Comparison of ENCODE assay signal across 22 cellular contexts in genomic region chr5:1546556-1546955, GRCh38. TPM values are rescaled to one million over a fixed set of nuclear protein-coding genes. Genes with fewer than 3 reads are reported as not detected.
DNase-seq lines count a peak whose midpoint lies in the region; ATAC-seq and TF ChIP-seq lines count a peak whose summit lies in the region.
"Had no signal": no experiment of that assay in that cellular context is flagged by ENCODE, and none has a peak within 500 bp of the region (broad histone marks: within the 10 kb centered on the region; RNA-seq: fewer than 3 reads in every experiment).

No MANE protein-coding gene starts in this region.

- intact Hi-C loops in activated B cell treated with CpG ODN at 0.5 μM for 24 hours (cut with micrococcal nuclease) (no loop called here), lower leg skin (cut with DNase I; ENCODE audit: low total_unique reads) (no loop called here)

- H3K4me3 ChIP-seq in lower leg skin (ENCODE audit: low read depth, poor library complexity, severe bottlenecking): no peak overlapping the region
- no peak overlapping the region for H3K4me3 ChIP-seq in upper lobe of left lung
- H3K4me3 ChIP-seq in smooth muscle cell: no peak overlapping the region
- H3K4me3 ChIP-seq: A549, BLaER1, breast epithelium, left ventricle myocardium inferior, tibial nerve had no signal

- H3K9ac ChIP-seq in smooth muscle cell (ENCODE audit: low read depth): no peak overlapping the region
- H3K9ac ChIP-seq: BLaER1 had no signal

- H3K9me3 ChIP-seq in upper lobe of left lung: no peaks in the 10 kb centered on the region
- H3K9me3 ChIP-seq in smooth muscle cell (replicated peaks; ENCODE audit: low read depth): no peaks in the 10 kb centered on the region
- H3K9me3 ChIP-seq: A549, BLaER1, breast epithelium, left ventricle myocardium inferior, tibial nerve had no signal

- H3K9me3 Mint-ChIP-seq in activated B cell treated with CpG ODN at 0.5 μM for 24 hours: no peaks in the 10 kb centered on the region
- H3K9me3 Mint-ChIP-seq: activated CD4-positive, alpha-beta T cell treated with anti-CD3 and anti-CD28 coated beads, Interleukin-2, amount 10 ng/mL, durations not matched to agents 7 days and 5 days; dendritic cell treated with granulocyte-macrophage colony-stimulating factor and Interleukin-4, amounts not matched to agents 40 ng/mL and 50 ng/mL, for 4 days; T-helper 1 cell treated with Interleukin-12 subunit alpha and Interleukin-12 subunit beta and Interleukin-4 antibody, amounts not matched to agents 30 μg/mL and 1 μg/mL, for 36 hours had no signal

- H3K27ac ChIP-seq in upper lobe of left lung (peak overlapping the region; percentile 67 to 90 (median 76)), smooth muscle cell (ENCODE audit: low read depth) (no peak overlapping the region)
- H3K27ac ChIP-seq: BLaER1, breast epithelium, left ventricle myocardium inferior, tibial nerve had no signal

- no peaks in the 10 kb centered on the region for H3K27me3 ChIP-seq in upper lobe of left lung
- H3K27me3 ChIP-seq in smooth muscle cell (ENCODE audit: low read depth): peaks cover 7% of the 10 kb centered on the region
- H3K27me3 ChIP-seq: BLaER1, breast epithelium had no signal

- peaks cover 4% of the 10 kb centered on the region for H3F3A ChIP-seq in smooth muscle cell (ENCODE audit: low read depth)

- no peak overlapping the region for H3K4me2 ChIP-seq in smooth muscle cell
- H3K4me2 ChIP-seq: A549 had no signal

- no peak overlapping the region for H3K27ac Mint-ChIP-seq in activated B cell treated with CpG ODN at 0.5 μM for 24 hours
- H3K27ac Mint-ChIP-seq: activated CD4-positive, alpha-beta T cell treated with anti-CD3 and anti-CD28 coated beads, Interleukin-2, amount 10 ng/mL, durations not matched to agents 7 days and 5 days; dendritic cell treated with granulocyte-macrophage colony-stimulating factor and Interleukin-4, amounts not matched to agents 40 ng/mL and 50 ng/mL, for 4 days; T-helper 1 cell treated with Interleukin-12 subunit alpha and Interleukin-12 subunit beta and Interleukin-4 antibody, amounts not matched to agents 30 μg/mL and 1 μg/mL, for 36 hours had no signal

- CTCF ChIA-PET in activated B cell treated with CpG ODN at 0.5 μM for 24 hours (lab: Charles Lee): no interaction called here

- POLR2A ChIA-PET in activated B cell treated with CpG ODN at 0.5 μM for 24 hours (lab: Charles Lee): no interaction called here

- H3K79me2 ChIP-seq in smooth muscle cell (ENCODE audit: low read depth): no peaks in the 10 kb centered on the region

- no peaks in the 10 kb centered on the region for H4K20me1 ChIP-seq in smooth muscle cell (ENCODE audit: low read depth)
- H4K20me1 ChIP-seq: BLaER1 had no signal

- no peak overlapping the region for H2AFZ ChIP-seq in smooth muscle cell (ENCODE audit: low read depth)

- DNase-seq in activated CD8-positive, alpha-beta memory T cell treated with anti-CD3 and anti-CD28 coated beads for 24 hours: peak; percentile 52
- DNase-seq in activated CD8-positive, alpha-beta memory T cell treated with anti-CD3 and anti-CD28 coated beads, Interleukin-2, amount 50 U/mL, for 4 hours: no peak
- peak; percentile 13 for DNase-seq in activated B cell treated with CpG ODN at 0.5 μM for 24 hours
- peak; percentile 8 to 81 for DNase-seq in lower leg skin (ENCODE audit: low spot score in 2 of 2)
- DNase-seq in upper lobe of left lung: peak; percentile 41 to 64
- DNase-seq in stimulated activated CD8-positive, alpha-beta memory T cell treated with anti-CD3 and anti-CD28 coated beads, Interleukin-4, amount 100 ng/mL, for 48 hours: no peak
- DNase-seq in smooth muscle cell (lab: John Stamatoyannopoulos, UW; ENCODE audit: unreplicated experiment): no peak
- DNase-seq: activated CD4-positive, alpha-beta T cell treated with anti-CD3 and anti-CD28 coated beads, Interleukin-2, amount 10 ng/mL, durations not matched to agents 7 days and 5 days; activated gamma-delta T cell treated with Interleukin-2 at 50 U/mL for 16 hours; COR-L47; left ventricle myocardium inferior; stimulated activated CD4-positive, alpha-beta T cell treated with anti-CD3 and anti-CD28 coated beads, Interleukin-4, amount 100 ng/mL, for 1 hour; stimulated activated naive CD8-positive, alpha-beta T cell treated with anti-CD3 and anti-CD28 coated beads, Interleukin-15, Interleukin-2, amounts not matched to agents 100 U/mL and 50 U/mL, for 24 hours had no signal

- no peak overlapping the region for H3K4me3 Mint-ChIP-seq in activated B cell treated with CpG ODN at 0.5 μM for 24 hours
- H3K4me3 Mint-ChIP-seq: activated CD4-positive, alpha-beta T cell treated with anti-CD3 and anti-CD28 coated beads, Interleukin-2, amount 10 ng/mL, durations not matched to agents 7 days and 5 days; dendritic cell treated with granulocyte-macrophage colony-stimulating factor and Interleukin-4, amounts not matched to agents 40 ng/mL and 50 ng/mL, for 4 days; IgD-negative memory B cell; T-helper 1 cell treated with Interleukin-12 subunit alpha and Interleukin-12 subunit beta and Interleukin-4 antibody, amounts not matched to agents 30 μg/mL and 1 μg/mL, for 36 hours had no signal

- no peaks in the 10 kb centered on the region for H3K36me3 Mint-ChIP-seq in activated B cell treated with CpG ODN at 0.5 μM for 24 hours (ENCODE audit: low read depth)
- H3K36me3 Mint-ChIP-seq: IgD-negative memory B cell had no signal

- WGBS in lower leg skin, 2 donors: 90% methylated on average over 18 of the region's 18 CpGs
- WGBS in upper lobe of left lung, 2 donors: 72 to 80% methylated on average over 13 to 18 of the region's 18 CpGs
- WGBS in smooth muscle cell (ENCODE audit: low lambda C conversion rate): 90% methylated on average over 18 of the region's 18 CpGs

- TF ChIP-seq EP300 in upper lobe of left lung (IDR thresholded peaks at IDR 0.05): no peak

- no peak for ATAC-seq in activated B cell treated with CpG ODN at 0.5 μM for 24 hours (ENCODE audit: low read depth)
- peak; percentile 4 to 32 for ATAC-seq in upper lobe of left lung (ENCODE audit: low FRiP score in 2 of 2)
- no peak for ATAC-seq in GM19395 (IDR thresholded peaks at IDR 0.05; ENCODE audit: unreplicated experiment)
- ATAC-seq: A549; Panc1; stimulated activated naive CD8-positive, alpha-beta T cell treated with anti-CD3 and anti-CD28 coated beads, Interleukin-15, Interleukin-2, amounts not matched to agents 100 U/mL and 50 U/mL, for 24 hours had no signal

- TF ChIP-seq POLR2A in lower leg skin (IDR thresholded peaks at IDR 0.05) (no peak), upper lobe of left lung (IDR thresholded peaks at IDR 0.05) (peak in 1 of 4 donors; percentile 7)

- TF ChIP-seq CTCF in activated B cell treated with CpG ODN at 0.5 μM for 24 hours (IDR thresholded peaks at IDR 0.05) (no peak), lower leg skin (IDR thresholded peaks at IDR 0.05) (no peak), upper lobe of left lung (IDR thresholded peaks at IDR 0.05) (no peak), smooth muscle cell (IDR thresholded peaks at IDR 0.05; ENCODE audit: borderline replicate concordance, insufficient read depth, poor library complexity, severe bottlenecking) (no peak)

- peaks cover 3% of the 10 kb centered on the region for H3K27me3 Mint-ChIP-seq in activated B cell treated with CpG ODN at 0.5 μM for 24 hours
- H3K27me3 Mint-ChIP-seq: activated CD4-positive, alpha-beta T cell treated with anti-CD3 and anti-CD28 coated beads, Interleukin-2, amount 10 ng/mL, durations not matched to agents 7 days and 5 days; IgD-negative memory B cell had no signal

- H3K4me1 ChIP-seq in upper lobe of left lung (peaks cover 4 to 29% (median 23%) of the 10 kb centered on the region in 4 donors), smooth muscle cell (ENCODE audit: low read depth) (no peaks in the 10 kb centered on the region)

- no peaks in the 10 kb centered on the region for H3K36me3 ChIP-seq in upper lobe of left lung
- no peaks in the 10 kb centered on the region for H3K36me3 ChIP-seq in smooth muscle cell (ENCODE audit: low read depth)
- H3K36me3 ChIP-seq: BLaER1, breast epithelium, left ventricle myocardium inferior, tibial nerve had no signal

- H3K4me1 Mint-ChIP-seq in activated B cell treated with CpG ODN at 0.5 μM for 24 hours: peaks cover 11% of the 10 kb centered on the region
- H3K4me1 Mint-ChIP-seq: activated CD4-positive, alpha-beta T cell treated with anti-CD3 and anti-CD28 coated beads, Interleukin-2, amount 10 ng/mL, durations not matched to agents 7 days and 5 days had no signal

RNA-seq across cellular contexts. Expression of gene LPCAT1, which starts 22.8 kb away (rescaled TPM):
- 246 and 269 TPM in 2 replicates for total RNA-seq in activated B cell treated with CpG ODN at 0.5 μM for 24 hours
- 10 to 100 TPM; 10.4 to 13.2 (median 12.3) TPM for total RNA-seq in lower leg skin
- 100 to 1,000 TPM; 403 to 922 (median 538) TPM for total RNA-seq in upper lobe of left lung
- total RNA-seq in smooth muscle cell: 42.7 and 52.0 TPM in 2 replicates
- 50.1 and 55.7 TPM in 2 replicates for polyA plus RNA-seq in smooth muscle cell

Comparison
In these comparisons a context has a peak if more than half of its experiments do, and no peak if none do; other contexts are left out.
1. DNase-seq: peak in activated CD8-positive, alpha-beta memory T cell treated with anti-CD3 and anti-CD28 coated beads for 24 hours (single experiment), activated B cell treated with CpG ODN at 0.5 μM for 24 hours (single experiment), lower leg skin (2 of 2) and upper lobe of left lung (2 of 2); none in activated CD8-positive, alpha-beta memory T cell treated with anti-CD3 and anti-CD28 coated beads, Interleukin-2, amount 50 U/mL, for 4 hours (single experiment), stimulated activated CD8-positive, alpha-beta memory T cell treated with anti-CD3 and anti-CD28 coated beads, Interleukin-4, amount 100 ng/mL, for 48 hours (single experiment) and smooth muscle cell (single experiment).
2. ATAC-seq: peak in upper lobe of left lung (2 of 2); none in activated B cell treated with CpG ODN at 0.5 μM for 24 hours (single experiment) and GM19395 (single experiment).